8 cellular contexts compared by ENCODE assay signal in the genomic region with DNA sequence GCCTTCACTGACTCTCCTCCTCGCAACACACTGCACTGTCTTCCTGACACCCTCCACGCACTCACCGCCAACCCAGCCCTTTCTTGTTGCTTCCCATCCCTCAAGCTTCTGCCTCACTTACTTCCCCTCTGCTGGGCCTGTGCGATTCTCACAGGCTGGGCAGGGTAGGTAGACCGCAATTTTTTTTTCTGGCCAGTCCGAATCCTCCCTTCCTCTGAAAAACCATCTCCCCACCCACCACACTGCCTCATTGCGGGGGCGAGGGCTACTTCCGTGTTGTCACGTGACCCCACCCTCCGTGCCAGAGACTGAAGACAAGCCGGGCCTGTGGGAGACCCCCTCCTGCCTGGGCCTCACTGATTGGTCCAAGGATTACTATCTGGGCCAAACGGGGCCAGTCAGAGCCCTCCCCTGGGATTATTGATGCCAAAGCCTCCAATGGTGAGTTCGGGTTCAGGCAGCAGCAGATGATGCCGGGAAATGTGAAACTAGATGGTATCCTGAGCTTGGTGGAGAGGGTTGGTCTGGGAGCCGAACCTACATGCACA.
A peak's percentile ranks its signal among the peaks of the same experiment; 100 is the strongest.
DNase-seq lines count a peak whose midpoint lies in the region; ATAC-seq and TF ChIP-seq lines count a peak whose summit lies in the region.

No MANE protein-coding gene starts in this region.

- no peak for TF ChIP-seq CTCF in psoas muscle (IDR thresholded peaks at IDR 0.05)

- 75 to 79% (median 75%) methylated on average over 16 of the region's 16 CpGs for WGBS in psoas muscle, 3 donors

- no peaks in the 10 kb centered on the region for H3K4me1 ChIP-seq in psoas muscle

- no peaks in the 10 kb centered on the region for H3K27me3 ChIP-seq in psoas muscle (ENCODE audit: insufficient read depth in 3 of 3, low read length in 2 of 3)

- H3K27ac ChIP-seq in psoas muscle, result no peak overlapping the region

- H3K36me3 Mint-ChIP-seq in activated naive CD4-positive, alpha-beta T cell treated with anti-CD3 and anti-CD28 coated beads, Interleukin-2, amount 50 U/mL, for 72 hours, result peaks cover 12 to 30% of the 10 kb centered on the region in 2 donors

- peak overlapping the region; percentile 95 to 99 for H3K27ac Mint-ChIP-seq in activated naive CD4-positive, alpha-beta T cell treated with anti-CD3 and anti-CD28 coated beads, Interleukin-2, amount 50 U/mL, for 72 hours

- no peak overlapping the region for H3K4me3 ChIP-seq in psoas muscle

- no peaks in the 10 kb centered on the region for H3K9me3 ChIP-seq in psoas muscle

- intact Hi-C loops in psoas muscle (cut with DNase I), result no loop called here

- peaks cover 0 to 5% of the 10 kb centered on the region in 2 donors for H3K9me3 Mint-ChIP-seq in activated naive CD4-positive, alpha-beta T cell treated with anti-CD3 and anti-CD28 coated beads, Interleukin-2, amount 50 U/mL, for 72 hours

- DNase-seq in T-helper 1 cell, result peak; percentile 44 to 92 (median 45)
- peak; percentile 78 to 97 for DNase-seq in activated naive CD4-positive, alpha-beta T cell treated with anti-CD3 and anti-CD28 coated beads, Interleukin-2, amount 50 U/mL, for 72 hours (ENCODE audit: low spot score in 2 of 2)
- DNase-seq in psoas muscle, result peak in 1 of 2 donors; percentile 67
- DNase-seq in NCI-H526 treated with DMSO at 0.1 percent for 48 hours (lab: John Stamatoyannopoulos, UW), result no peak
- no peak for DNase-seq in hepatic stellate cell (ENCODE audit: low spot score)
- DNase-seq in islet precursor cell, result no peak

- peak; percentile 60 for ATAC-seq in GM18907 (IDR thresholded peaks at IDR 0.05; ENCODE audit: unreplicated experiment)
- peak; percentile 59 for ATAC-seq in HG03025 (IDR thresholded peaks at IDR 0.05; ENCODE audit: low FRiP score, unreplicated experiment)
- peak; percentile 73 to 76 for ATAC-seq in activated naive CD4-positive, alpha-beta T cell treated with anti-CD3 and anti-CD28 coated beads, Interleukin-2, amount 50 U/mL, for 72 hours
- peak in 3 of 4 donors; percentile 12 to 41 (median 20) for ATAC-seq in psoas muscle

- H3K36me3 ChIP-seq in psoas muscle (ENCODE audit: insufficient read depth in 1 of 2, low read depth in 1 of 2), result peaks cover 0 to 7% of the 10 kb centered on the region in 2 donors

Comparison
In these comparisons a context has a peak if more than half of its experiments do, and no peak if none do; other contexts are left out.
1. ATAC-seq: peak in every context shown above with its lines; median percentile 74 in activated naive CD4-positive, alpha-beta T cell treated with anti-CD3 and anti-CD28 coated beads, Interleukin-2, amount 50 U/mL, for 72 hours; 60 in GM18907; 59 in HG03025; 20 in psoas muscle.
2. DNase-seq: peak in T-helper 1 cell (5 of 5) and activated naive CD4-positive, alpha-beta T cell treated with anti-CD3 and anti-CD28 coated beads, Interleukin-2, amount 50 U/mL, for 72 hours (2 of 2); none in NCI-H526 treated with DMSO at 0.1 percent for 48 hours (single experiment), hepatic stellate cell (single experiment) and islet precursor cell (single experiment).